In genomic region chrX:77119706-77120105, GRCh38 we compare ENCODE assay signal across 24 cellular contexts.
DNase-seq lines count a peak whose midpoint lies in the region; ATAC-seq, FAIRE-seq and TF ChIP-seq lines count a peak whose summit lies in the region.
"Had no signal": no experiment of that assay in that cellular context is flagged by ENCODE, and none has a peak within 500 bp of the region (broad histone marks: within the 10 kb centered on the region; RNA-seq: fewer than 3 reads in every experiment).

No MANE protein-coding gene starts in this region.

- H3K4me3 Mint-ChIP-seq in Caco-2 (ENCODE audit: unreplicated experiment): peak overlapping the region; percentile 27
- H3K4me3 Mint-ChIP-seq: B cell; CD4-positive, alpha-beta T cell; CD8-positive, alpha-beta T cell had no signal

- H3K9me3 Mint-ChIP-seq in Caco-2 (ENCODE audit: unreplicated experiment): no peaks in the 10 kb centered on the region
- H3K9me3 Mint-ChIP-seq: CD4-positive, alpha-beta T cell; CD8-positive, alpha-beta T cell had no signal

- ATAC-seq in HepG2 (no peak; the same call in 2 of the 3 replicates), right lobe of liver (peak; percentile 54 to 82 (median 77))
- ATAC-seq: A549; CD8-positive, alpha-beta T cell; GM12878 had no signal

- no peaks in the 10 kb centered on the region for H3K36me3 Mint-ChIP-seq in Caco-2 (ENCODE audit: insufficient read depth, unreplicated experiment)
- H3K36me3 Mint-ChIP-seq: CD8-positive, alpha-beta T cell had no signal

- H3K9me3 ChIP-seq in Caco-2: no peaks in the 10 kb centered on the region
- H3K9me3 ChIP-seq in HepG2 (ENCODE audit: low read length): no peaks in the 10 kb centered on the region
- H3K9me3 ChIP-seq in right lobe of liver: no peaks in the 10 kb centered on the region
- H3K9me3 ChIP-seq: A549 had no signal

- H3K27me3 Mint-ChIP-seq in Caco-2 (ENCODE audit: insufficient read depth, unreplicated experiment): no peaks in the 10 kb centered on the region
- H3K27me3 Mint-ChIP-seq: B cell; CD4-positive, alpha-beta T cell had no signal

- H3K4me3 ChIP-seq in Caco-2 (ENCODE audit: low read depth, low read length) (no peak overlapping the region), HepG2 (replicated peaks in 1 of 3; ENCODE audit: insufficient read depth in 1 of 3, low read depth in 2 of 3, low read length in 3 of 3) (no peak overlapping the region), right lobe of liver (no peak overlapping the region)
- H3K4me3 ChIP-seq: A549; BLaER1 treated with 17β-estradiol and CSF1 and Interleukin-3, amounts not matched to agents 10 nM and 100 nM; GM12878 had no signal

- TF ChIP-seq CTCF in Caco-2 (IDR thresholded peaks at IDR 0.05; ENCODE audit: insufficient read depth in 1 of 2, low read depth in 1 of 2, low read length in 1 of 2, severe bottlenecking in 1 of 2, unreplicated experiment in 1 of 2) (no peak), HepG2 (CRISPR knock-in tag; IDR thresholded peaks at IDR 0.05) (no peak), right lobe of liver (IDR thresholded peaks at IDR 0.05) (no peak)

- H3K4me1 ChIP-seq in Caco-2 (peaks cover 8% of the 10 kb centered on the region; the same call in 1 of the 2 replicates), HepG2 (ENCODE audit: insufficient read depth, low read length) (peaks cover 12% of the 10 kb centered on the region; the same call in 1 of the 2 replicates), right lobe of liver (no peaks in the 10 kb centered on the region)
- H3K4me1 ChIP-seq: A549; BLaER1 treated with 17β-estradiol and CSF1 and Interleukin-3, amounts not matched to agents 10 nM and 100 nM had no signal

- H4K20me1 ChIP-seq in HepG2 (ENCODE audit: insufficient read depth, low read length): no peaks in the 10 kb centered on the region
- H4K20me1 ChIP-seq: BLaER1 treated with 17β-estradiol and CSF1 and Interleukin-3, amounts not matched to agents 10 nM and 100 nM had no signal

- CTCF ChIA-PET in Caco-2 (lab: Charles Lee): no interaction called here
- CTCF ChIA-PET in HepG2 (lab: Yijun Ruan, JAX; ENCODE audit: low intra/inter-chr PET ratio, low total read pairs): no interaction called here

- H3K4me1 Mint-ChIP-seq in Caco-2 (ENCODE audit: low read depth, unreplicated experiment): no peaks in the 10 kb centered on the region
- H3K4me1 Mint-ChIP-seq: B cell had no signal

- no peak overlapping the region for H3K27ac Mint-ChIP-seq in Caco-2 (ENCODE audit: unreplicated experiment)
- H3K27ac Mint-ChIP-seq: B cell; CD4-positive, alpha-beta T cell; CD8-positive, alpha-beta T cell had no signal

- no peak overlapping the region for H2AFZ ChIP-seq in HepG2 (ENCODE audit: low read length)

- TF ChIP-seq POLR2A in HepG2 (IDR thresholded peaks at IDR 0.05; ENCODE audit: insufficient read depth in 1 of 2, low read depth in 2 of 2, low read length in 2 of 2) (no peak), right lobe of liver (IDR thresholded peaks at IDR 0.05) (no peak)

- WGBS in HepG2 (ENCODE audit: low lambda C conversion rate): no CpG with 5 or more reads among the region's 1 CpG
- WGBS in right lobe of liver (ENCODE audit: insufficient coverage, low coverage, low lambda C conversion rate, missing lambda C conversion rate): no CpG with 5 or more reads among the region's 1 CpG

- TF ChIP-seq EP300 in HepG2 (IDR thresholded peaks at IDR 0.05; ENCODE audit: low read depth in 2 of 2, low read length in 2 of 2) (0 out of 4 replicates have a peak, but pooled peaks of 1 of the 2 experiments have one; percentile 37), HepG2 (CRISPR knock-in tag; IDR thresholded peaks at IDR 0.05; ENCODE audit: borderline replicate concordance) (no peak)

- H3K36me3 ChIP-seq in Caco-2 (ENCODE audit: control insufficient read depth, insufficient read depth, low read length): no peaks in the 10 kb centered on the region
- H3K36me3 ChIP-seq in HepG2 (replicated peaks in 1 of 2; ENCODE audit: control insufficient read depth in 1 of 2, insufficient read depth in 2 of 2, low read length in 2 of 2): no peaks in the 10 kb centered on the region
- no peaks in the 10 kb centered on the region for H3K36me3 ChIP-seq in right lobe of liver
- H3K36me3 ChIP-seq: BLaER1 treated with 17β-estradiol and CSF1 and Interleukin-3, amounts not matched to agents 10 nM and 100 nM had no signal

- H3K27me3 ChIP-seq in Caco-2 (replicated peaks; ENCODE audit: control insufficient read depth, insufficient read depth, low read length): no peaks in the 10 kb centered on the region
- H3K27me3 ChIP-seq in HepG2 (ENCODE audit: control insufficient read depth in 1 of 2, insufficient read depth in 2 of 2, low read length in 2 of 2): no peaks in the 10 kb centered on the region
- H3K27me3 ChIP-seq in right lobe of liver: no peaks in the 10 kb centered on the region

- BruUV-seq in Caco-2 (replicated peaks; lab: Mats Ljungman, UMichigan) (no TSS peak), HepG2 (replicated peaks; lab: Mats Ljungman, UMichigan) (no TSS peak)

- H3K27ac ChIP-seq in HepG2 (ENCODE audit: extremely low read length, insufficient read depth, low read length) (no peak overlapping the region), right lobe of liver (peak overlapping the region in 1 of 3 donors; percentile 11)
- H3K27ac ChIP-seq: 22Rv1; A549; BLaER1 treated with 17β-estradiol and CSF1 and Interleukin-3, amounts not matched to agents 10 nM and 100 nM; C4-2B had no signal

- peak; percentile 37 for FAIRE-seq in HepG2 (lab: Jason Lieb, UNC)
- FAIRE-seq: GM12878, GM12892, GM18507, GM19239 had no signal

- POLR2A ChIA-PET in Caco-2 (lab: Charles Lee): no interaction called here
- POLR2A ChIA-PET in HepG2 (lab: Yijun Ruan, JAX): no interaction called here

- intact Hi-C loops in Caco-2 (cut with micrococcal nuclease; ENCODE audit: unreplicated experiment) (no loop called here), HepG2 (cut with micrococcal nuclease; ENCODE audit: unreplicated experiment) (no loop called here), right lobe of liver (cut with DNase I) (no loop called here)

- no peaks in the 10 kb centered on the region for H3K79me2 ChIP-seq in HepG2 (ENCODE audit: insufficient read depth, low read length)

- no peak for TF ChIP-seq RAD21 in HepG2 (CRISPR knock-in tag; IDR thresholded peaks at IDR 0.05)

- DNase-seq in Caco-2 (peak; percentile 4 to 30), HepG2 (ENCODE audit: low spot score) (peak; percentile 44), right lobe of liver (no peak), T1000 (lab: John Stamatoyannopoulos, UW) (no peak), ureter (ENCODE audit: low spot score) (no peak)
- DNase-seq: AML-193; CD4-positive, alpha-beta T cell; CD8-positive, alpha-beta T cell; DMS 273 treated with DMSO at 0.1 percent for 48 hours; DMS153; DMS53; DMS79; DND-41; EL; GDM1 had no signal

- H3K4me2 ChIP-seq in HepG2 (ENCODE audit: low read depth, low read length): 0 out of 2 replicates have a peak overlapping the region, but pooled peaks have one; percentile 7
- H3K4me2 ChIP-seq: A549; BLaER1 treated with 17β-estradiol and CSF1 and Interleukin-3, amounts not matched to agents 10 nM and 100 nM had no signal

- in situ Hi-C loops in HepG2 (cut with HindIII; ENCODE audit: extremely low pct_ligation_motif_present, low pct_unique_long_range_greater_than_20kb): no loop called here

- H3K9ac ChIP-seq in HepG2 (ENCODE audit: insufficient read depth, low read depth, low read length): no peak overlapping the region
- H3K9ac ChIP-seq: BLaER1 treated with 17β-estradiol and CSF1 and Interleukin-3, amounts not matched to agents 10 nM and 100 nM had no signal

TF ChIP-seq in HepG2, 621 proteins besides CTCF, POLR2A, EP300 and RAD21 (continues in another document):
- TF ChIP-seq KDM3A (CRISPR knock-in tag; IDR thresholded peaks at IDR 0.05; ENCODE audit: low read depth) (no peak), PAXIP1 (CRISPR knock-in tag; conservative IDR thresholded peaks at IDR 0.05) (0 out of 2 replicates have a peak, but pooled peaks have one; percentile 28), ZHX1 (CRISPR knock-in tag; IDR thresholded peaks at IDR 0.05; ENCODE audit: low read depth) (no peak)

Comparison
In these comparisons a context has a peak if more than half of its experiments do, and no peak if none do; other contexts are left out.
1. DNase-seq: peak in Caco-2 (2 of 2) and HepG2 (single experiment); none in right lobe of liver (0 of 3), T1000 (single experiment) and ureter (single experiment).